ENCODE assay signal across 21 cellular contexts in the genomic region with DNA sequence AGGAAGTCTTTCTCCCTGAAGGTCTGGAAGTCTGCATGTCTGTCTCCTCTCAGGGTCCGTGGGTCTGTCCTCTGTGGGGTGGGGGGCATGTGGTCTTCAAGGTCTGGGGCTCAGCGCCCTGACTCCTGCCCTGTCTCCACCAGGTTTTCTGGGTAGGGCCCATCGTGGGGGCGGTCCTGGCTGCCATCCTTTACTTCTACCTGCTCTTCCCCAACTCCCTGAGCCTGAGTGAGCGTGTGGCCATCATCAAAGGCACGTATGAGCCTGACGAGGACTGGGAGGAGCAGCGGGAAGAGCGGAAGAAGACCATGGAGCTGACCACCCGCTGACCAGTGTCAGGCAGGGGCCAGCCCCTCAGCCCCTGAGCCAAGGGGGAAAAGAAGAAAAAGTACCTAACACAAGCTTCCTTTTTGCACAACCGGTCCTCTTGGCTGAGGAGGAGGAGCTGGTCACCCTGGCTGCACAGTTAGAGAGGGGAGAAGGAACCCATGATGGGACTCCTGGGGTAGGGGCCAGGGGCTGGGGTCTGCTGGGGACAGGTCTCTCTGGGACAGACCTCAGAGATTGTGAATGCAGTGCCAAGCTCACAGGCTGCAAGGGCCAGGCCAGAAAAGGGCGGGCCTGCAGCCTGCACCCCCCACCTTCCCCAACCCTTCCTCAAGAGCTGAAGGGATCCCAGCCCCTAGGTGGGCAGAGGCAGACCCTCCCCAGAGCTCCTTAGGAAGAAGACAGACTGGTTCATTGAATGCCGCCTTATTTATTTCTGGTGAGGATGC. TPM values are rescaled to one million over a fixed set of nuclear protein-coding genes. Genes with fewer than 3 reads are reported as not detected.
DNase-seq lines count a peak whose midpoint lies in the region; ATAC-seq, FAIRE-seq and TF ChIP-seq lines count a peak whose summit lies in the region.
"Had no signal": no experiment of that assay in that cellular context is flagged by ENCODE, and none has a peak within 500 bp of the region (broad histone marks: within the 10 kb centered on the region; RNA-seq: fewer than 3 reads in every experiment).

No MANE protein-coding gene starts in this region.

- FAIRE-seq in kidney (lab: Jason Lieb, UNC): no peak
- FAIRE-seq: D721Med, G401.6, GM12891, GM19239, H1 had no signal

- no peak overlapping the region for H3K9ac ChIP-seq in BLaER1
- H3K9ac ChIP-seq in Karpas-422 (ENCODE audit: low read length): peak overlapping the region; percentile 90
- no peak overlapping the region for H3K9ac ChIP-seq in kidney (ENCODE audit: low read length in 2 of 2)

- H3K27ac ChIP-seq in BLaER1 (no peak overlapping the region), Karpas-422 (ENCODE audit: low read length) (peak overlapping the region; percentile 97), kidney (ENCODE audit: low read depth in 2 of 2, low read length in 2 of 2) (no peak overlapping the region), brain microvascular endothelial cell (no peak overlapping the region), right lobe of liver (no peak overlapping the region)
- H3K27ac ChIP-seq: HL-60 had no signal

- H3K9me3 ChIP-seq in BLaER1 (no peaks in the 10 kb centered on the region), Karpas-422 (ENCODE audit: low read length) (no peaks in the 10 kb centered on the region), kidney (ENCODE audit: control insufficient read depth in 1 of 2, low read length in 2 of 2) (no peaks in the 10 kb centered on the region), right lobe of liver (no peaks in the 10 kb centered on the region)
- H3K9me3 ChIP-seq: HAP-1 had no signal

- DNase-seq in Karpas-422 (peak; percentile 59), kidney (peak; percentile 55), posterior vena cava (ENCODE audit: low spot score) (peak; percentile 66), brain microvascular endothelial cell (no peak), right lobe of liver (no peak)
- DNase-seq: 8988T; AML-193; C1 segment of cervical spinal cord; CD4-positive, alpha-beta T cell; DMS153; EL had no signal

- H3K4me1 ChIP-seq in BLaER1 (peaks cover 48% of the 10 kb centered on the region), Karpas-422 (ENCODE audit: low read length) (peaks cover 77% of the 10 kb centered on the region), kidney (ENCODE audit: control insufficient read depth in 1 of 2, insufficient read depth in 1 of 2, low read depth in 1 of 2, low read length in 2 of 2) (peaks cover 9 to 12% of the 10 kb centered on the region in 2 donors), right lobe of liver (peaks cover 0 to 35% (median 3%) of the 10 kb centered on the region in 4 donors)

- ATAC-seq in HG03565 (IDR thresholded peaks at IDR 0.05; ENCODE audit: unreplicated experiment) (no peak), right lobe of liver (no peak), HG03108 (IDR thresholded peaks at IDR 0.05; ENCODE audit: unreplicated experiment) (no peak)

- 67% methylated on average over 6 of the region's 13 CpGs for WGBS in right lobe of liver (ENCODE audit: insufficient coverage, low coverage, low lambda C conversion rate, missing lambda C conversion rate)

- peaks cover 8% of the 10 kb centered on the region for H3K79me2 ChIP-seq in Karpas-422 (ENCODE audit: low read length)

- in situ Hi-C loops in brain microvascular endothelial cell (cut with HindIII; ENCODE audit: low pct_ligation_motif_present, low sequenced_read_pairs): loop anchor here (5.0 to 25.0 kb wide), 2 partner anchors 102 to 222 kb away; no protein-coding TSS in a partner anchor

- no peaks in the 10 kb centered on the region for H3K9me2 ChIP-seq in Karpas-422 (replicated peaks; ENCODE audit: insufficient read depth, low read length)

- H3K36me3 ChIP-seq in BLaER1: no peaks in the 10 kb centered on the region
- no peaks in the 10 kb centered on the region for H3K36me3 ChIP-seq in Karpas-422 (ENCODE audit: insufficient read depth, low read length)
- H3K36me3 ChIP-seq in kidney (ENCODE audit: control insufficient read depth in 1 of 2, insufficient read depth in 2 of 2, low read length in 2 of 2): no peaks in the 10 kb centered on the region
- H3K36me3 ChIP-seq in brain microvascular endothelial cell (replicated peaks): no peaks in the 10 kb centered on the region
- H3K36me3 ChIP-seq in right lobe of liver: no peaks in the 10 kb centered on the region
- H3K36me3 ChIP-seq: HAP-1 had no signal

- H3K4me2 ChIP-seq in BLaER1 (peak overlapping the region; percentile 50), Karpas-422 (ENCODE audit: low read depth, low read length, poor library complexity, severe bottlenecking) (peak overlapping the region; percentile 71)

- H3K4me3 ChIP-seq in BLaER1 (no peak overlapping the region), Karpas-422 (ENCODE audit: low read length) (peak overlapping the region; percentile 67), kidney (ENCODE audit: low read length in 2 of 2) (no peak overlapping the region), brain microvascular endothelial cell (ENCODE audit: low read depth, low read length) (no peak overlapping the region), right lobe of liver (no peak overlapping the region)
- H3K4me3 ChIP-seq: HAP-1 had no signal

- no peak for TF ChIP-seq CTCF in kidney (IDR thresholded peaks at IDR 0.05; ENCODE audit: borderline replicate concordance, extremely low read depth, insufficient read depth)
- no peak for TF ChIP-seq CTCF in brain microvascular endothelial cell (IDR thresholded peaks at IDR 0.05; ENCODE audit: low read depth, low read length, missing control alignments)
- TF ChIP-seq CTCF in right lobe of liver (IDR thresholded peaks at IDR 0.05): no peak

- no peaks in the 10 kb centered on the region for H4K20me1 ChIP-seq in BLaER1
- H4K20me1 ChIP-seq in Karpas-422 (ENCODE audit: insufficient read depth, low read depth, low read length): no peaks in the 10 kb centered on the region

- intact Hi-C loops in kidney (cut with DNase I): loop anchor here (5.0 kb wide), 1 partner anchor 87 kb away; no protein-coding TSS in a partner anchor
- intact Hi-C loops in posterior vena cava (cut with DNase I): loop anchor here in 1 of 2 donors (5.0 kb wide), 1 partner anchor 92 kb away; a partner anchor contains a TSS
- intact Hi-C loops in right lobe of liver (cut with DNase I): loop anchor here (5.0 kb wide), 2 partner anchors 92 to 107 kb away; a partner anchor contains a TSS

- no peak for TF ChIP-seq POLR2A in right lobe of liver (IDR thresholded peaks at IDR 0.05)

- H3K27me3 ChIP-seq in BLaER1 (peaks cover 83% of the 10 kb centered on the region), Karpas-422 (ENCODE audit: low read length) (no peaks in the 10 kb centered on the region), brain microvascular endothelial cell (replicated peaks) (peaks cover 42% of the 10 kb centered on the region), right lobe of liver (peaks cover 0 to 9% of the 10 kb centered on the region in 2 donors)

- H2AFZ ChIP-seq in Karpas-422 (ENCODE audit: low read length): peak overlapping the region; percentile 17; the same call in 1 of the 2 replicates

RNA-seq across cellular contexts. Expression of a gene that starts 3.4 kb away (rescaled TPM):
- total RNA-seq in Karpas-422 (2014; rRNA removed; shearing (Covaris generic); ENCODE audit: low replicate concordance): 0.97 and 4.5 TPM in 2 replicates
- 0.91 TPM for total RNA-seq in kidney
- 0.99 TPM for polyA plus RNA-seq in kidney (ENCODE audit: insufficient read depth, low read depth, low replicate concordance)
- total RNA-seq in posterior vena cava: not detected
- total RNA-seq in right lobe of liver: not detected
- total RNA-seq: CD4-positive, alpha-beta T cell had no signal

RNA-seq across cellular contexts. Expression of a gene that starts 7.7 kb away (rescaled TPM):
- 0.04 and 0.79 TPM in 2 replicates for total RNA-seq in Karpas-422 (2014; rRNA removed; shearing (Covaris generic); ENCODE audit: low replicate concordance)
- 12.0 TPM for total RNA-seq in kidney
- 74.1 TPM for polyA plus RNA-seq in kidney (ENCODE audit: insufficient read depth, low read depth, low replicate concordance)
- under 1 TPM in 1 of 2 donors, not detected in 1; 0.05 TPM for total RNA-seq in posterior vena cava
- total RNA-seq in right lobe of liver: under 1 TPM in 2 of 6 experiments, not detected in 4; 0.31 to 0.34 TPM
- total RNA-seq: CD4-positive, alpha-beta T cell had no signal

RNA-seq across cellular contexts. Expression of a gene that starts 14.5 kb away (rescaled TPM):
- total RNA-seq in Karpas-422 (2014; rRNA removed; shearing (Covaris generic); ENCODE audit: low replicate concordance): 0.07 and 0.63 TPM in 2 replicates
- 122 TPM for total RNA-seq in kidney
- polyA plus RNA-seq in kidney (ENCODE audit: insufficient read depth, low read depth, low replicate concordance): 666 TPM
- under 1 TPM; 0.33 to 0.42 TPM for total RNA-seq in posterior vena cava
- not detected for total RNA-seq in right lobe of liver
- total RNA-seq: CD4-positive, alpha-beta T cell; H1 had no signal
- polyA plus RNA-seq: H1 had no signal

Comparison
In these comparisons a context has a peak if more than half of its experiments do, and no peak if none do; other contexts are left out.
1. DNase-seq: peak in Karpas-422 (single experiment), kidney (single experiment) and posterior vena cava (single experiment); none in brain microvascular endothelial cell (single experiment) and right lobe of liver (0 of 3).
2. RNA of a gene that starts 14.5 kb away (total RNA-seq): 122 TPM in kidney (single experiment); 0.07 to 0.63 TPM in Karpas-422, 0.33 to 0.42 TPM in posterior vena cava and not detected in right lobe of liver; every median in the first group is over 10 times any median in the second.